Comparison of ENCODE assay signal across 8 cellular contexts in genomic region chr1:227787513-227788278, GRCh38. TPM values are rescaled to one million over a fixed set of nuclear protein-coding genes. Genes with fewer than 3 reads are reported as not detected.
DNase-seq lines count a peak whose midpoint lies in the region; ATAC-seq, FAIRE-seq and TF ChIP-seq lines count a peak whose summit lies in the region.

No MANE protein-coding gene starts in this region.

- H3K36me3 Mint-ChIP-seq in activated T-helper 1 cell treated with anti-CD3 and anti-CD28 coated beads, Interleukin-12 subunit alpha, Interleukin-12 subunit beta, Interleukin-2, Interleukin-4 antibody, amounts not matched to agents 30 ng/mL and 10 ng/mL and 1 ng/mL, durations not matched to agents 14 hours and 24 hours and 36 hours (ENCODE audit: low read depth): peaks cover 4% of the 10 kb centered on the region
- H3K36me3 Mint-ChIP-seq in naive thymus-derived CD8-positive, alpha-beta T cell: no peaks in the 10 kb centered on the region
- H3K36me3 Mint-ChIP-seq in stimulated activated naive B cell treated with anti-CD40 and anti-IgM and Interleukin-4, amounts not matched to agents 10 μg/mL and 1 μg/mL and 100 μg/mL, for 72 hours: peaks cover 4 to 5% of the 10 kb centered on the region in 2 donors

- no peaks in the 10 kb centered on the region for H3K79me2 ChIP-seq in fibroblast of lung (ENCODE audit: control insufficient read depth, insufficient read depth, low read length)

- H3K9me3 Mint-ChIP-seq in activated T-helper 1 cell treated with anti-CD3 and anti-CD28 coated beads, Interleukin-12 subunit alpha, Interleukin-12 subunit beta, Interleukin-2, Interleukin-4 antibody, amounts not matched to agents 30 ng/mL and 10 ng/mL and 1 ng/mL, durations not matched to agents 14 hours and 24 hours and 36 hours: no peaks in the 10 kb centered on the region
- H3K9me3 Mint-ChIP-seq in naive thymus-derived CD8-positive, alpha-beta T cell: no peaks in the 10 kb centered on the region
- H3K9me3 Mint-ChIP-seq in stimulated activated naive B cell treated with anti-CD40 and anti-IgM and Interleukin-4, amounts not matched to agents 10 μg/mL and 1 μg/mL and 100 μg/mL, for 72 hours: no peaks in the 10 kb centered on the region

- peak; percentile 87 for DNase-seq in DMS79 treated with DMSO at 0.1 percent for 48 hours (lab: John Stamatoyannopoulos, UW)
- peak; percentile 50 for DNase-seq in KG1 (lab: John Stamatoyannopoulos, UW)
- peak; percentile 80 for DNase-seq in RCC 7860 (ENCODE audit: low spot score)
- peak; percentile 86 for DNase-seq in activated T-helper 1 cell treated with anti-CD3 and anti-CD28 coated beads, Interleukin-12 subunit alpha, Interleukin-12 subunit beta, Interleukin-2, Interleukin-4 antibody, amounts not matched to agents 30 ng/mL and 10 ng/mL and 1 ng/mL, durations not matched to agents 14 hours and 24 hours and 36 hours (ENCODE audit: low spot score)
- peak; percentile 89 to 95 for DNase-seq in fibroblast of lung (ENCODE audit: low read depth in 2 of 2)
- DNase-seq in naive thymus-derived CD8-positive, alpha-beta T cell: peak; percentile 86 to 98 (median 93)
- peak; percentile 85 for DNase-seq in stimulated activated naive B cell treated with anti-CD40 and anti-IgM and Interleukin-4, amounts not matched to agents 10 μg/mL and 1 μg/mL and 100 μg/mL, for 72 hours

- H3K4me1 ChIP-seq in fibroblast of lung (ENCODE audit: control insufficient read depth, extremely low read depth, insufficient read depth, low read length): peaks cover 5% of the 10 kb centered on the region

- H3K4me3 Mint-ChIP-seq in activated T-helper 1 cell treated with anti-CD3 and anti-CD28 coated beads, Interleukin-12 subunit alpha, Interleukin-12 subunit beta, Interleukin-2, Interleukin-4 antibody, amounts not matched to agents 30 ng/mL and 10 ng/mL and 1 ng/mL, durations not matched to agents 14 hours and 24 hours and 36 hours: peak overlapping the region; percentile 82
- peak overlapping the region; percentile 81 to 94 (median 86) for H3K4me3 Mint-ChIP-seq in naive thymus-derived CD8-positive, alpha-beta T cell
- peak overlapping the region; percentile 81 to 86 for H3K4me3 Mint-ChIP-seq in stimulated activated naive B cell treated with anti-CD40 and anti-IgM and Interleukin-4, amounts not matched to agents 10 μg/mL and 1 μg/mL and 100 μg/mL, for 72 hours

- intact Hi-C loops in activated T-helper 1 cell treated with anti-CD3 and anti-CD28 coated beads, Interleukin-12 subunit alpha, Interleukin-12 subunit beta, Interleukin-2, Interleukin-4 antibody, amounts not matched to agents 30 ng/mL and 10 ng/mL and 1 ng/mL, durations not matched to agents 14 hours and 24 hours and 36 hours (cut with micrococcal nuclease): loop anchor here (1.0 to 10.0 kb wide), 14 partner anchors 21 to 843 kb away; partner anchors contain the start of genes ARF1, COQ8A, GUK1 and JMJD4

- H3K27ac ChIP-seq in fibroblast of lung (ENCODE audit: insufficient read depth, low read length): peak overlapping the region; percentile 62

- peak overlapping the region; percentile 55 for H3K9ac ChIP-seq in fibroblast of lung (ENCODE audit: insufficient read depth, low read length)

- H4K20me1 ChIP-seq in fibroblast of lung (ENCODE audit: control insufficient read depth, extremely low read depth, insufficient read depth, low read length): no peaks in the 10 kb centered on the region

- peaks cover 23% of the 10 kb centered on the region for H3K4me1 Mint-ChIP-seq in activated T-helper 1 cell treated with anti-CD3 and anti-CD28 coated beads, Interleukin-12 subunit alpha, Interleukin-12 subunit beta, Interleukin-2, Interleukin-4 antibody, amounts not matched to agents 30 ng/mL and 10 ng/mL and 1 ng/mL, durations not matched to agents 14 hours and 24 hours and 36 hours (ENCODE audit: low read depth)
- peaks cover 16 to 31% (median 28%) of the 10 kb centered on the region in 4 donors for H3K4me1 Mint-ChIP-seq in naive thymus-derived CD8-positive, alpha-beta T cell
- peaks cover 18 to 51% of the 10 kb centered on the region in 2 donors for H3K4me1 Mint-ChIP-seq in stimulated activated naive B cell treated with anti-CD40 and anti-IgM and Interleukin-4, amounts not matched to agents 10 μg/mL and 1 μg/mL and 100 μg/mL, for 72 hours

- H3K9me3 ChIP-seq in fibroblast of lung (ENCODE audit: control insufficient read depth, insufficient read depth, low read depth, low read length): no peaks in the 10 kb centered on the region

- H3K27me3 Mint-ChIP-seq in activated T-helper 1 cell treated with anti-CD3 and anti-CD28 coated beads, Interleukin-12 subunit alpha, Interleukin-12 subunit beta, Interleukin-2, Interleukin-4 antibody, amounts not matched to agents 30 ng/mL and 10 ng/mL and 1 ng/mL, durations not matched to agents 14 hours and 24 hours and 36 hours (ENCODE audit: insufficient read depth): peaks cover 9% of the 10 kb centered on the region
- no peaks in the 10 kb centered on the region for H3K27me3 Mint-ChIP-seq in naive thymus-derived CD8-positive, alpha-beta T cell
- no peaks in the 10 kb centered on the region for H3K27me3 Mint-ChIP-seq in stimulated activated naive B cell treated with anti-CD40 and anti-IgM and Interleukin-4, amounts not matched to agents 10 μg/mL and 1 μg/mL and 100 μg/mL, for 72 hours

- peak overlapping the region; percentile 65 to 77 (median 69) for H3K4me3 ChIP-seq in fibroblast of lung (replicated peaks in 1 of 4; ENCODE audit: control extremely low read depth in 1 of 4, insufficient read depth in 1 of 4, low read depth in 3 of 4, low read length in 4 of 4)

- POLR2A ChIA-PET in naive thymus-derived CD8-positive, alpha-beta T cell (lab: Charles Lee): interaction anchor here (0.5 to 2.8 kb wide), 12 partner anchors 9 to 849 kb away, joined by 3 to 38 read pairs (median 5); partner anchors contain the start of genes JMJD4 and SNAP47

- peak; percentile 91 for ATAC-seq in GM21786 (IDR thresholded peaks at IDR 0.05; ENCODE audit: unreplicated experiment)
- peak; percentile 84 to 93 for ATAC-seq in naive thymus-derived CD8-positive, alpha-beta T cell
- peak; percentile 92 to 94 for ATAC-seq in stimulated activated naive B cell treated with anti-CD40 and anti-IgM and Interleukin-4, amounts not matched to agents 10 μg/mL and 1 μg/mL and 100 μg/mL, for 72 hours (replicated peaks)

- TF ChIP-seq CTCF in fibroblast of lung (conservative IDR thresholded peaks at IDR 0.05 in 1 of 2, IDR thresholded peaks at IDR 0.05 in 1 of 2; ENCODE audit: low read depth in 1 of 2, low read length in 2 of 2): no peak

- peak overlapping the region; percentile 99 for H3K4me2 ChIP-seq in fibroblast of lung (ENCODE audit: extremely low read depth, insufficient read depth, low read length)

- H3K36me3 ChIP-seq in fibroblast of lung (ENCODE audit: control insufficient read depth, insufficient read depth, low read length): no peaks in the 10 kb centered on the region

- FAIRE-seq in RCC 7860 (lab: Jason Lieb, UNC): no peak

- H3K27me3 ChIP-seq in fibroblast of lung (ENCODE audit: control insufficient read depth, insufficient read depth, low read length): no peaks in the 10 kb centered on the region

- H2AFZ ChIP-seq in fibroblast of lung (ENCODE audit: low read length): peak overlapping the region; percentile 79

- peak overlapping the region; percentile 34 for H3K27ac Mint-ChIP-seq in activated T-helper 1 cell treated with anti-CD3 and anti-CD28 coated beads, Interleukin-12 subunit alpha, Interleukin-12 subunit beta, Interleukin-2, Interleukin-4 antibody, amounts not matched to agents 30 ng/mL and 10 ng/mL and 1 ng/mL, durations not matched to agents 14 hours and 24 hours and 36 hours
- peak overlapping the region in 8 of 10 donors; percentile 60 to 93 (median 82) for H3K27ac Mint-ChIP-seq in naive thymus-derived CD8-positive, alpha-beta T cell
- H3K27ac Mint-ChIP-seq in stimulated activated naive B cell treated with anti-CD40 and anti-IgM and Interleukin-4, amounts not matched to agents 10 μg/mL and 1 μg/mL and 100 μg/mL, for 72 hours: peak overlapping the region; percentile 73

RNA-seq across cellular contexts. Expression of gene PRSS38, which starts 27.8 kb away (rescaled TPM):
- not detected in 2 replicates for total RNA-seq in activated T-helper 1 cell treated with anti-CD3 and anti-CD28 coated beads, Interleukin-12 subunit alpha, Interleukin-12 subunit beta, Interleukin-2, Interleukin-4 antibody, amounts not matched to agents 30 ng/mL and 10 ng/mL and 1 ng/mL, durations not matched to agents 14 hours and 24 hours and 36 hours
- not detected in 2 replicates for total RNA-seq in fibroblast of lung
- not detected in 2 replicates for polyA plus RNA-seq in fibroblast of lung
- not detected in 2 replicates for polyA plus RNA-seq in fibroblast of lung (2012)
- not detected in 2 replicates for polyA minus RNA-seq in fibroblast of lung (ENCODE audit: low replicate concordance)
- not detected for total RNA-seq in naive thymus-derived CD8-positive, alpha-beta T cell
- not detected for polyA plus RNA-seq in naive thymus-derived CD8-positive, alpha-beta T cell

RNA-seq across cellular contexts. Expression of gene SNAP47, which starts 52.5 kb away (rescaled TPM):
- 32.2 and 33.7 TPM in 2 replicates for total RNA-seq in activated T-helper 1 cell treated with anti-CD3 and anti-CD28 coated beads, Interleukin-12 subunit alpha, Interleukin-12 subunit beta, Interleukin-2, Interleukin-4 antibody, amounts not matched to agents 30 ng/mL and 10 ng/mL and 1 ng/mL, durations not matched to agents 14 hours and 24 hours and 36 hours
- 53.4 and 66.9 TPM in 2 replicates for total RNA-seq in fibroblast of lung
- 32.4 TPM in 2 replicates for polyA plus RNA-seq in fibroblast of lung
- polyA plus RNA-seq in fibroblast of lung (2012): 26.6 and 30.2 TPM in 2 replicates
- polyA minus RNA-seq in fibroblast of lung (ENCODE audit: low replicate concordance): 22.3 and 40.1 TPM in 2 replicates
- 10 to 100 TPM; 25.0 to 25.6 TPM for total RNA-seq in naive thymus-derived CD8-positive, alpha-beta T cell
- polyA plus RNA-seq in naive thymus-derived CD8-positive, alpha-beta T cell: 10 to 100 TPM; 40.0 to 46.6 (median 40.8) TPM

RNA-seq across cellular contexts. Expression of gene JMJD4, which starts 52.6 kb away (rescaled TPM):
- 33.9 and 37.5 TPM in 2 replicates for total RNA-seq in activated T-helper 1 cell treated with anti-CD3 and anti-CD28 coated beads, Interleukin-12 subunit alpha, Interleukin-12 subunit beta, Interleukin-2, Interleukin-4 antibody, amounts not matched to agents 30 ng/mL and 10 ng/mL and 1 ng/mL, durations not matched to agents 14 hours and 24 hours and 36 hours
- total RNA-seq in fibroblast of lung: 26.4 and 26.7 TPM in 2 replicates
- 12.1 and 13.4 TPM in 2 replicates for polyA plus RNA-seq in fibroblast of lung
- polyA plus RNA-seq in fibroblast of lung (2012): 17.4 and 22.8 TPM in 2 replicates
- 54.1 and 64.4 TPM in 2 replicates for polyA minus RNA-seq in fibroblast of lung (ENCODE audit: low replicate concordance)
- total RNA-seq in naive thymus-derived CD8-positive, alpha-beta T cell: 10 to 100 TPM; 31.8 to 37.9 TPM
- polyA plus RNA-seq in naive thymus-derived CD8-positive, alpha-beta T cell: 10 to 100 TPM; 27.1 to 33.0 (median 31.9) TPM

Comparison
In these comparisons a context has a peak if more than half of its experiments do, and no peak if none do; other contexts are left out.
1. Peak in every context shown above with its lines: DNase-seq, ATAC-seq, H3K4me3 ChIP-seq and H3K27ac ChIP-seq.